8 cellular contexts compared by ENCODE assay signal in the genomic region with DNA sequence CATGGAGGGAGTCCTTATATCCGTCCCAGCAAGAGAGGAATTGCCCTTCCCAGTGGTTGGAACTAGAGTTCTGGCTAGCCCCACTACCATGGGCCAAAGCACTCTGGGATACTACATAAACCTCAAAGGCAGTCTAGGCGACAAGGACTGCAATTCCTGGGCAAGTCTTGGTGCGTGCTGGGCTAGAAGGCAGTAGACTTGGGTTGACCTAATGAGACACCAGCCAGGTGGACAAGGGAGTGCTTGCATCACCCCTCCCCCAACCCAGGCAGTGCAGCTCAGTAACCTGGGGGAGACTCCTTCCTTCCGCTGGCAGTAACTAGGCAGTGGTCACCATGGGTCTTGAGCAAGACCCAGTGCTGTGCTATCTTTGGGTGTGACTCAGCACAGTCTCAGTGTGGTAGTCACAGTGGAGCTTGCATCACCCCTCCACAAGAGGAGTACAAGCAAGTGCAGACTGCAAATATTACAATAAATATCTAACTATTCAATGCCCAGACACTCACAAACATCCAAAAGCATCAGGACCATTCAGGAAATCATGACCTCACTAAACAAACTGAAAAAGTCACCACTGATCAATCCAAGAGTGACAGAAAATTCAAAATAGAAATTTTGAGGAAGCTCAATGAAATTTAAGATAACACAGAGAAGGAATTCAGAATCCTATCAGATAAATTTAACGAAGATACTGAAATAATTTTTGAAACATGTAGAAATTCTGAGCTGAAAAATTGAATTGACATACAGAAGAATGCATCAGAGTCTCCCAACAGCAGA.
DNase-seq lines count a peak whose midpoint lies in the region; ATAC-seq and TF ChIP-seq lines count a peak whose summit lies in the region.

No MANE protein-coding gene starts in this region.

- H3K9me3 ChIP-seq in heart left ventricle (peaks cover 0 to 14% (median 0%) of the 10 kb centered on the region in 12 donors), WERI-Rb-1 (ENCODE audit: severe bottlenecking) (no peaks in the 10 kb centered on the region)

- no peaks in the 10 kb centered on the region for H3K4me1 Mint-ChIP-seq in immature natural killer cell

- intact Hi-C loops in heart left ventricle (cut with DNase I) = no loop called here

- H3K4me3 ChIP-seq in heart left ventricle = no peak overlapping the region
- no peak overlapping the region for H3K4me3 ChIP-seq in WERI-Rb-1 (ENCODE audit: low read depth, low read length)

- H3K9me3 Mint-ChIP-seq in immature natural killer cell = peaks cover 0 to 21% (median 10%) of the 10 kb centered on the region in 6 donors

- ATAC-seq in GM19043 (IDR thresholded peaks at IDR 0.05; ENCODE audit: low read depth, unreplicated experiment) (peak; percentile 64), HG03039 (IDR thresholded peaks at IDR 0.05; ENCODE audit: unreplicated experiment) (peak; percentile 83), heart left ventricle (peak; percentile 51 to 99 (median 86))

- H3K4me3 Mint-ChIP-seq in immature natural killer cell = no peak overlapping the region

- H3K36me3 Mint-ChIP-seq in immature natural killer cell = no peaks in the 10 kb centered on the region

- H3K27ac Mint-ChIP-seq in immature natural killer cell = no peak overlapping the region

- TF ChIP-seq CTCF in heart left ventricle (IDR thresholded peaks at IDR 0.05) (no peak), WERI-Rb-1 (IDR thresholded peaks at IDR 0.05; ENCODE audit: low read depth, low read length) (no peak)

- 83 to 88% (median 86%) methylated on average over 5 of the region's 5 CpGs for WGBS in heart left ventricle, 4 donors

- peak; percentile 89 for DNase-seq in RPMI7951 (ENCODE audit: low read depth)
- DNase-seq in heart left ventricle = peak in 4 of 5 donors; percentile 16 to 77 (median 46)
- DNase-seq in WERI-Rb-1 = no peak
- no peak for DNase-seq in immature natural killer cell
- no peak for DNase-seq in mucosa of gallbladder (ENCODE audit: low spot score)
- DNase-seq in NCI-H128 (lab: John Stamatoyannopoulos, UW; ENCODE audit: unreplicated experiment) = no peak

- H3K36me3 ChIP-seq in heart left ventricle = no peaks in the 10 kb centered on the region
- no peaks in the 10 kb centered on the region for H3K36me3 ChIP-seq in WERI-Rb-1

- H3K27me3 Mint-ChIP-seq in immature natural killer cell (ENCODE audit: low read depth in 3 of 3) = peaks cover 0 to 2% (median 0%) of the 10 kb centered on the region in 3 donors

- peaks cover 0 to 34% (median 0%) of the 10 kb centered on the region in 12 donors for H3K4me1 ChIP-seq in heart left ventricle

- no peak for TF ChIP-seq POLR2A in heart left ventricle (IDR thresholded peaks at IDR 0.05)

- H3K27ac ChIP-seq in heart left ventricle (no peak overlapping the region), WERI-Rb-1 (no peak overlapping the region)

- H3K27me3 ChIP-seq in heart left ventricle (no peaks in the 10 kb centered on the region), WERI-Rb-1 (ENCODE audit: insufficient read depth, low read depth, severe bottlenecking) (no peaks in the 10 kb centered on the region)

Comparison
In these comparisons a context has a peak if more than half of its experiments do, and no peak if none do; other contexts are left out.
1. DNase-seq: peak in RPMI7951 (single experiment) and heart left ventricle (4 of 5); none in WERI-Rb-1 (single experiment), immature natural killer cell (0 of 3), mucosa of gallbladder (single experiment) and NCI-H128 (single experiment).
2. Peak in every context shown above with its lines, with median percentiles within 50 percentile points of each other: ATAC-seq.